1 cellular context compared by ENCODE assay signal in genomic region chr19:21586341-21587116, GRCh38.
TF ChIP-seq lines count a peak whose summit lies in the region.

No MANE protein-coding gene starts in this region.

TF ChIP-seq in GM23338, 12 proteins besides CTCF, POLR2A, EP300 and RAD21 (continued from another document):
- TF ChIP-seq ZNF462 (CRISPR knock-in tag; IDR thresholded peaks at IDR 0.05) (no peak), ETS1 (IDR thresholded peaks at IDR 0.05) (no peak), POLR2AphosphoS5 (IDR thresholded peaks at IDR 0.05; ENCODE audit: low read depth) (no peak), ZNF114 (CRISPR knock-in tag; IDR thresholded peaks at IDR 0.05) (no peak), STAT1 (IDR thresholded peaks at IDR 0.05; ENCODE audit: unreplicated experiment) (no peak), EZH2phosphoT487 (IDR thresholded peaks at IDR 0.05; ENCODE audit: unreplicated experiment) (no peak)
